Comparison of ENCODE assay signal across 9 cellular contexts in genomic region chr11:45147871-45148270, GRCh38. TPM values are rescaled to one million over a fixed set of nuclear protein-coding genes. Genes with fewer than 3 reads are reported as not detected.
DNase-seq lines count a peak whose midpoint lies in the region; ATAC-seq and TF ChIP-seq lines count a peak whose summit lies in the region.
"Had no signal": no experiment of that assay in that cellular context is flagged by ENCODE, and none has a peak within 500 bp of the region (broad histone marks: within the 10 kb centered on the region; RNA-seq: fewer than 3 reads in every experiment).

No MANE protein-coding gene starts in this region.

- intact Hi-C loops in breast epithelium (cut with DNase I; ENCODE audit: low total_unique reads) = loop anchor here (1.0 kb wide), 1 partner anchor 28 kb away; no protein-coding TSS in a partner anchor
- intact Hi-C loops in upper lobe of right lung (cut with DNase I) = no loop called here

- H3K4me1 Mint-ChIP-seq in activated naive CD4-positive, alpha-beta T cell treated with anti-CD3 and anti-CD28 coated beads, Interleukin-2, amount 10 ng/mL, durations not matched to agents 7 days and 5 days = peaks cover 21% of the 10 kb centered on the region

- H2BK5ac ChIP-seq in mesenchymal stem cell (ENCODE audit: low read depth, low read length, poor library complexity, severe bottlenecking) = no peak overlapping the region

- DNase-seq in activated naive CD4-positive, alpha-beta T cell treated with anti-CD3 and anti-CD28 coated beads, Interleukin-2, amount 10 ng/mL, durations not matched to agents 7 days and 5 days = no peak
- no peak for DNase-seq in activated naive CD4-positive, alpha-beta T cell treated with anti-CD3 and anti-CD28 coated beads, Interleukin-2, amount 50 U/mL, for 72 hours (ENCODE audit: low spot score in 2 of 2)
- peak in 1 of 2 donors; percentile 31 for DNase-seq in breast epithelium (ENCODE audit: low spot score in 2 of 2)
- DNase-seq in mesenchymal stem cell = no peak
- no peak for DNase-seq in upper lobe of right lung
- no peak for DNase-seq in NOMO-1 (lab: John Stamatoyannopoulos, UW; ENCODE audit: unreplicated experiment in 2 of 2)
- no peak for DNase-seq in amygdala (lab: John Stamatoyannopoulos, UW)
- DNase-seq in NCI-H2107 (lab: John Stamatoyannopoulos, UW) = no peak
- DNase-seq: NCI-H345 had no signal

- peak overlapping the region; percentile 5 to 24 for H2BK12ac ChIP-seq in mesenchymal stem cell (ENCODE audit: low read length in 2 of 2)

- peaks cover 37% of the 10 kb centered on the region for H3K79me1 ChIP-seq in mesenchymal stem cell (replicated peaks; ENCODE audit: low read length, poor library complexity, severe bottlenecking)

- H3K27me3 Mint-ChIP-seq in activated naive CD4-positive, alpha-beta T cell treated with anti-CD3 and anti-CD28 coated beads, Interleukin-2, amount 10 ng/mL, durations not matched to agents 7 days and 5 days = peaks cover 50% of the 10 kb centered on the region

- H3K18ac ChIP-seq in mesenchymal stem cell (ENCODE audit: low read depth in 1 of 2, low read length in 2 of 2) = peak overlapping the region in 1 of 2 experiments; percentile 34

- H3K36me3 Mint-ChIP-seq in activated naive CD4-positive, alpha-beta T cell treated with anti-CD3 and anti-CD28 coated beads, Interleukin-2, amount 10 ng/mL, durations not matched to agents 7 days and 5 days = no peaks in the 10 kb centered on the region
- no peaks in the 10 kb centered on the region for H3K36me3 Mint-ChIP-seq in activated naive CD4-positive, alpha-beta T cell treated with anti-CD3 and anti-CD28 coated beads, Interleukin-2, amount 50 U/mL, for 72 hours

- CTCF ChIA-PET in activated naive CD4-positive, alpha-beta T cell treated with anti-CD3 and anti-CD28 coated beads, Interleukin-2, amount 10 ng/mL, durations not matched to agents 7 days and 5 days (lab: Charles Lee) = interaction anchor here (0.6 to 0.7 kb wide), 2 partner anchors 36 to 69 kb away, joined by 3 read pairs; no protein-coding TSS in a partner anchor

- H3K4me3 Mint-ChIP-seq in activated naive CD4-positive, alpha-beta T cell treated with anti-CD3 and anti-CD28 coated beads, Interleukin-2, amount 10 ng/mL, durations not matched to agents 7 days and 5 days = peak overlapping the region; percentile 80

- H3K23ac ChIP-seq in mesenchymal stem cell (ENCODE audit: low read length in 2 of 2) = no peak overlapping the region

- no peak for TF ChIP-seq POLR2A in breast epithelium (IDR thresholded peaks at IDR 0.05)

- H3K27ac ChIP-seq in breast epithelium (peak overlapping the region in 1 of 2 donors; percentile 86), mesenchymal stem cell (ENCODE audit: low read length, poor library complexity, severe bottlenecking) (no peak overlapping the region), upper lobe of right lung (peak overlapping the region; percentile 99)

- no peak overlapping the region for H3K14ac ChIP-seq in mesenchymal stem cell (ENCODE audit: low read length in 2 of 2)

- peak overlapping the region; percentile 42 for H2AK5ac ChIP-seq in mesenchymal stem cell (ENCODE audit: low read length, severe bottlenecking)

- H3K9ac ChIP-seq in mesenchymal stem cell (ENCODE audit: low read length) = peak overlapping the region; percentile 89

- H3K36me3 ChIP-seq in breast epithelium (no peaks in the 10 kb centered on the region), mesenchymal stem cell (ENCODE audit: control insufficient read depth in 1 of 2, insufficient read depth in 2 of 2, low read depth in 1 of 2, low read length in 2 of 2) (no peaks in the 10 kb centered on the region), upper lobe of right lung (no peaks in the 10 kb centered on the region)

- no peak overlapping the region for H2AFZ ChIP-seq in mesenchymal stem cell (ENCODE audit: low read depth, low read length)

- no peak overlapping the region for H4K91ac ChIP-seq in mesenchymal stem cell (ENCODE audit: low read length)

- peaks cover 5% of the 10 kb centered on the region for H3K9me3 Mint-ChIP-seq in activated naive CD4-positive, alpha-beta T cell treated with anti-CD3 and anti-CD28 coated beads, Interleukin-2, amount 10 ng/mL, durations not matched to agents 7 days and 5 days
- no peaks in the 10 kb centered on the region for H3K9me3 Mint-ChIP-seq in activated naive CD4-positive, alpha-beta T cell treated with anti-CD3 and anti-CD28 coated beads, Interleukin-2, amount 50 U/mL, for 72 hours

- no peak overlapping the region for H3K27ac Mint-ChIP-seq in activated naive CD4-positive, alpha-beta T cell treated with anti-CD3 and anti-CD28 coated beads, Interleukin-2, amount 10 ng/mL, durations not matched to agents 7 days and 5 days
- peak overlapping the region in 1 of 2 donors; percentile 79 for H3K27ac Mint-ChIP-seq in activated naive CD4-positive, alpha-beta T cell treated with anti-CD3 and anti-CD28 coated beads, Interleukin-2, amount 50 U/mL, for 72 hours

- no peak overlapping the region for H2BK15ac ChIP-seq in mesenchymal stem cell (ENCODE audit: low read depth, poor library complexity, severe bottlenecking)

- H3K4me1 ChIP-seq in breast epithelium = peaks cover 0 to 5% of the 10 kb centered on the region in 2 donors
- peaks cover 12% of the 10 kb centered on the region for H3K4me1 ChIP-seq in mesenchymal stem cell (ENCODE audit: control insufficient read depth, insufficient read depth, low read depth, low read length)
- peaks cover 11% of the 10 kb centered on the region for H3K4me1 ChIP-seq in upper lobe of right lung

- H3K27me3 ChIP-seq in breast epithelium = no peaks in the 10 kb centered on the region
- peaks cover 10 to 28% of the 10 kb centered on the region in 2 experiments for H3K27me3 ChIP-seq in mesenchymal stem cell (ENCODE audit: control insufficient read depth in 1 of 2, insufficient read depth in 1 of 2, low read length in 2 of 2)
- no peaks in the 10 kb centered on the region for H3K27me3 ChIP-seq in upper lobe of right lung

- peak overlapping the region; percentile 47 for H4K8ac ChIP-seq in mesenchymal stem cell (ENCODE audit: low read length)

- H3K4me2 ChIP-seq in mesenchymal stem cell (ENCODE audit: low read length, poor library complexity, severe bottlenecking) = peak overlapping the region; percentile 75

- H3K9me3 ChIP-seq in breast epithelium (no peaks in the 10 kb centered on the region), mesenchymal stem cell (ENCODE audit: control insufficient read depth, low read length) (no peaks in the 10 kb centered on the region), upper lobe of right lung (no peaks in the 10 kb centered on the region)

- ATAC-seq in activated naive CD4-positive, alpha-beta T cell treated with anti-CD3 and anti-CD28 coated beads, Interleukin-2, amount 50 U/mL, for 72 hours = no peak
- no peak for ATAC-seq in upper lobe of right lung

- no peak overlapping the region for H2BK120ac ChIP-seq in mesenchymal stem cell (ENCODE audit: low read depth, low read length)

- TF ChIP-seq CTCF in breast epithelium (IDR thresholded peaks at IDR 0.05) = no peak
- TF ChIP-seq CTCF in upper lobe of right lung (IDR thresholded peaks at IDR 0.05) = no peak

- H3K4me3 ChIP-seq in breast epithelium = peak overlapping the region; percentile 74 to 80 (median 75)
- peak overlapping the region in 1 of 2 experiments; percentile 84 for H3K4me3 ChIP-seq in mesenchymal stem cell (ENCODE audit: insufficient read depth in 1 of 2, low read depth in 1 of 2, low read length in 2 of 2)
- H3K4me3 ChIP-seq in upper lobe of right lung = peak overlapping the region; percentile 80

- 67% methylated on average over 6 of the region's 6 CpGs for WGBS in mesenchymal stem cell

- H3K4ac ChIP-seq in mesenchymal stem cell (ENCODE audit: low read depth in 1 of 2, low read length in 2 of 2) = peak overlapping the region in 1 of 2 experiments; percentile 38

RNA-seq across cellular contexts. Expression of gene PRDM11, which starts 1.4 kb away (rescaled TPM):
- 1 to 10 TPM in 1 of 2 donors, under 1 TPM in 1; 0.57 to 1.5 TPM for total RNA-seq in activated naive CD4-positive, alpha-beta T cell treated with anti-CD3 and anti-CD28 coated beads, Interleukin-2, amount 50 U/mL, for 72 hours
- total RNA-seq in breast epithelium (10 to 100 TPM in 2 of 3 donors, 1 to 10 TPM in 1; 6.9 to 10.9 (median 10.8) TPM), upper lobe of right lung (18.3 TPM)
- polyA plus RNA-seq in mesenchymal stem cell (2013, experiment 1 of 2) = 4.6 TPM
- 5.2 TPM for polyA plus RNA-seq in mesenchymal stem cell (2013, experiment 2 of 2)
